Comparison of ENCODE assay signal across 1 cellular context in genomic region chr10:82251222-82251977, GRCh38.
TF ChIP-seq lines count a peak whose summit lies in the region.

No MANE protein-coding gene starts in this region.

TF ChIP-seq in WTC11, 78 proteins besides CTCF, POLR2A, EP300 and RAD21:
- TF ChIP-seq FOXP4 (CRISPR knock-in tag; IDR thresholded peaks at IDR 0.05) (0 out of 2 replicates have a peak, but pooled peaks have one; percentile 27), ZSCAN18 (CRISPR knock-in tag; IDR thresholded peaks at IDR 0.05) (peak; percentile 82; the same call in 1 of the 2 replicates), SMAD3 (CRISPR knock-in tag; IDR thresholded peaks at IDR 0.05; ENCODE audit: borderline replicate concordance) (no peak), MAX (CRISPR knock-in tag; IDR thresholded peaks at IDR 0.05) (0 out of 2 replicates have a peak, but pooled peaks have one; percentile 7), E2F4 (CRISPR knock-in tag; IDR thresholded peaks at IDR 0.05; ENCODE audit: borderline replicate concordance, low read depth) (no peak), RORB (CRISPR knock-in tag; IDR thresholded peaks at IDR 0.05) (no peak), PREB (CRISPR knock-in tag; IDR thresholded peaks at IDR 0.05; ENCODE audit: borderline replicate concordance) (no peak), PRDM15 (CRISPR knock-in tag; IDR thresholded peaks at IDR 0.05) (no peak), ZNF423 (CRISPR knock-in tag; IDR thresholded peaks at IDR 0.05) (peak; percentile 49; the same call in 1 of the 2 replicates), IRF2 (CRISPR knock-in tag; IDR thresholded peaks at IDR 0.05; ENCODE audit: borderline replicate concordance, low read depth) (no peak), ESRRA (CRISPR knock-in tag; IDR thresholded peaks at IDR 0.05; ENCODE audit: borderline replicate concordance) (no peak), CBFB (CRISPR knock-in tag; IDR thresholded peaks at IDR 0.05; ENCODE audit: low read depth) (no peak), ZNF512 (CRISPR knock-in tag; IDR thresholded peaks at IDR 0.05; ENCODE audit: borderline replicate concordance) (no peak), HMGA2 (CRISPR knock-in tag; IDR thresholded peaks at IDR 0.05) (no peak), NR2C2 (CRISPR knock-in tag; IDR thresholded peaks at IDR 0.05) (no peak), ZNF425 (CRISPR knock-in tag; conservative IDR thresholded peaks at IDR 0.05) (no peak), SOX15 (CRISPR knock-in tag; IDR thresholded peaks at IDR 0.05) (no peak), ELF4 (CRISPR knock-in tag; IDR thresholded peaks at IDR 0.05; ENCODE audit: low read depth) (no peak), USF1 (CRISPR knock-in tag; IDR thresholded peaks at IDR 0.05) (no peak)
